Comparison of ENCODE assay signal across 23 cellular contexts in genomic region chr5:163963881-163964280, GRCh38.
A peak's percentile ranks its signal among the peaks of the same experiment; 100 is the strongest.
DNase-seq lines count a peak whose midpoint lies in the region; ATAC-seq and TF ChIP-seq lines count a peak whose summit lies in the region.
"Had no signal": no experiment of that assay in that cellular context is flagged by ENCODE, and none has a peak within 500 bp of the region (broad histone marks: within the 10 kb centered on the region; RNA-seq: fewer than 3 reads in every experiment).

No MANE protein-coding gene starts in this region.

- ATAC-seq in GM18867 (IDR thresholded peaks at IDR 0.05; ENCODE audit: unreplicated experiment), result no peak
- ATAC-seq: esophagus mucosa; natural killer cell treated with Interleukin-12 subunit alpha and Interleukin-12 subunit beta and Interleukin-15 and Interleukin-18, amount 100 ng/mL, for 72 hours had no signal

- no peak for TF ChIP-seq CTCF in fibroblast of villous mesenchyme (IDR thresholded peaks at IDR 0.05; ENCODE audit: insufficient read depth, low read depth, low read length)

- no peak overlapping the region for H3K4me3 ChIP-seq in fibroblast of villous mesenchyme (ENCODE audit: low read depth, low read length)
- H3K4me3 ChIP-seq: dorsolateral prefrontal cortex, lung, spleen, thyroid gland had no signal

- peak; percentile 4 for DNase-seq in A172 (ENCODE audit: low spot score)
- DNase-seq in M059J (ENCODE audit: low read depth), result peak; percentile 67
- DNase-seq in SKM-1 (lab: John Stamatoyannopoulos, UW; ENCODE audit: unreplicated experiment), result peak; percentile 86
- DNase-seq in fibroblast of villous mesenchyme (ENCODE audit: low read depth), result peak; percentile 67
- no peak for DNase-seq in HPDE6-E6E7 (ENCODE audit: extremely low spot score)
- no peak for DNase-seq in NCI-H510A (lab: John Stamatoyannopoulos, UW)
- DNase-seq in activated effector memory CD4-positive, alpha-beta T cell treated with anti-CD3 and anti-CD28 coated beads, Interleukin-2, amount 50 U/mL, for 16 hours, result no peak
- DNase-seq: activated CD8-positive, alpha-beta memory T cell treated with anti-CD3 and anti-CD28 coated beads, Interleukin-2, amount 50 U/mL, for 48 hours; activated naive CD4-positive, alpha-beta T cell treated with anti-CD3 and anti-CD28 coated beads, Interleukin-2, amount 10 ng/mL, durations not matched to agents 7 days and 5 days; CD4-positive, alpha-beta memory T cell; DMS79; dorsolateral prefrontal cortex; Kasumi-1; NCI-H187; NCI-H345; SHP77 treated with DMSO at 0.1 percent for 48 hours; spleen; T-helper 9 cell; thyroid gland had no signal

Comparison
In these comparisons a context has a peak if more than half of its experiments do, and no peak if none do; other contexts are left out.
1. DNase-seq: peak in A172 (single experiment), M059J (single experiment), SKM-1 (single experiment) and fibroblast of villous mesenchyme (single experiment); none in HPDE6-E6E7 (single experiment), NCI-H510A (single experiment) and activated effector memory CD4-positive, alpha-beta T cell treated with anti-CD3 and anti-CD28 coated beads, Interleukin-2, amount 50 U/mL, for 16 hours (single experiment).